In genomic region chr1:183218981-183219621, GRCh38 we compare ENCODE assay signal across 8 cellular contexts. TPM values are rescaled to one million over a fixed set of nuclear protein-coding genes. Genes with fewer than 3 reads are reported as not detected.
DNase-seq lines count a peak whose midpoint lies in the region; ATAC-seq and TF ChIP-seq lines count a peak whose summit lies in the region.

No MANE protein-coding gene starts in this region.

- peaks cover 0 to 1% of the 10 kb centered on the region in 2 donors for H3K27me3 Mint-ChIP-seq in CD4-positive, alpha-beta memory T cell
- H3K27me3 Mint-ChIP-seq in memory B cell (peaks cover 10% of the 10 kb centered on the region), Caco-2 (ENCODE audit: insufficient read depth, unreplicated experiment) (no peaks in the 10 kb centered on the region)

- intact Hi-C loops in CD4-positive, alpha-beta memory T cell (cut with micrococcal nuclease) = no loop called here
- intact Hi-C loops in Caco-2 (cut with micrococcal nuclease; ENCODE audit: unreplicated experiment) = no loop called here

- H3K27me3 ChIP-seq in CD4-positive, alpha-beta memory T cell (ENCODE audit: insufficient read depth, low read length) = no peaks in the 10 kb centered on the region
- no peaks in the 10 kb centered on the region for H3K27me3 ChIP-seq in Caco-2 (replicated peaks; ENCODE audit: control insufficient read depth, insufficient read depth, low read length)

- peak overlapping the region in 1 of 8 donors; percentile 26 for H3K4me3 Mint-ChIP-seq in CD4-positive, alpha-beta memory T cell
- H3K4me3 Mint-ChIP-seq in memory B cell (no peak overlapping the region), Caco-2 (ENCODE audit: unreplicated experiment) (no peak overlapping the region)

- H3K27ac ChIP-seq in CD4-positive, alpha-beta memory T cell (ENCODE audit: low read depth, low read length) = no peak overlapping the region

- POLR2A ChIA-PET in CD4-positive, alpha-beta memory T cell (lab: Charles Lee; ENCODE audit: partially characterized antibody) = no interaction called here
- POLR2A ChIA-PET in Caco-2 (lab: Charles Lee) = no interaction called here

- no peaks in the 10 kb centered on the region for H3K36me3 Mint-ChIP-seq in CD4-positive, alpha-beta memory T cell
- H3K36me3 Mint-ChIP-seq in memory B cell (no peaks in the 10 kb centered on the region), Caco-2 (ENCODE audit: insufficient read depth, unreplicated experiment) (no peaks in the 10 kb centered on the region)

- H3K9me3 ChIP-seq in CD4-positive, alpha-beta memory T cell (ENCODE audit: control insufficient read depth in 1 of 2, low read length in 2 of 2) = no peaks in the 10 kb centered on the region
- no peaks in the 10 kb centered on the region for H3K9me3 ChIP-seq in Caco-2

- ATAC-seq in memory B cell (ENCODE audit: low read depth) = peak; percentile 35
- no peak for ATAC-seq in HG03025 (IDR thresholded peaks at IDR 0.05; ENCODE audit: low FRiP score, unreplicated experiment)
- no peak for ATAC-seq in HG02763 (IDR thresholded peaks at IDR 0.05; ENCODE audit: unreplicated experiment)

- no peak for TF ChIP-seq CTCF in Caco-2 (IDR thresholded peaks at IDR 0.05; ENCODE audit: insufficient read depth in 1 of 2, low read depth in 1 of 2, low read length in 1 of 2, severe bottlenecking in 1 of 2, unreplicated experiment in 1 of 2)

- H3K27ac Mint-ChIP-seq in CD4-positive, alpha-beta memory T cell = peak overlapping the region in 2 of 7 donors; percentile 27 to 30
- H3K27ac Mint-ChIP-seq in memory B cell = no peak overlapping the region
- H3K27ac Mint-ChIP-seq in Caco-2 (ENCODE audit: unreplicated experiment) = no peak overlapping the region

- CTCF ChIA-PET in CD4-positive, alpha-beta memory T cell (lab: Charles Lee; ENCODE audit: partially characterized antibody) = no interaction called here
- CTCF ChIA-PET in Caco-2 (lab: Charles Lee) = interaction anchor here (0.6 kb wide), 1 partner anchor 16 kb away, joined by 5 read pairs; no protein-coding TSS in a partner anchor

- peak; percentile 47 to 57 (median 53) for DNase-seq in CD4-positive, alpha-beta memory T cell
- peak; percentile 9 for DNase-seq in MV-4-11 (lab: John Stamatoyannopoulos, UW)
- peak; percentile 29 for DNase-seq in activated naive CD4-positive, alpha-beta T cell treated with anti-CD3 and anti-CD28 coated beads, Interleukin-2, amount 50 U/mL, for 16 hours
- no peak for DNase-seq in memory B cell (ENCODE audit: low spot score in 2 of 2)
- DNase-seq in Caco-2 = no peak
- DNase-seq in T-helper 9 cell = no peak

- H3K36me3 ChIP-seq in CD4-positive, alpha-beta memory T cell (ENCODE audit: insufficient read depth, low read length) = no peaks in the 10 kb centered on the region
- H3K36me3 ChIP-seq in Caco-2 (ENCODE audit: control insufficient read depth, insufficient read depth, low read length) = no peaks in the 10 kb centered on the region

- no TSS peak for BruUV-seq in Caco-2 (replicated peaks; lab: Mats Ljungman, UMichigan)

- peaks cover 6 to 16% (median 11%) of the 10 kb centered on the region in 4 donors for H3K4me1 Mint-ChIP-seq in CD4-positive, alpha-beta memory T cell
- H3K4me1 Mint-ChIP-seq in memory B cell (peaks cover 4% of the 10 kb centered on the region), Caco-2 (ENCODE audit: low read depth, unreplicated experiment) (peaks cover 11% of the 10 kb centered on the region)

- H3K4me1 ChIP-seq in CD4-positive, alpha-beta memory T cell (ENCODE audit: insufficient read depth, low read length) = peaks cover 16% of the 10 kb centered on the region
- H3K4me1 ChIP-seq in Caco-2 = no peaks in the 10 kb centered on the region

- H3K9me3 Mint-ChIP-seq in CD4-positive, alpha-beta memory T cell = peaks cover 0 to 3% (median 0%) of the 10 kb centered on the region in 8 donors
- no peaks in the 10 kb centered on the region for H3K9me3 Mint-ChIP-seq in memory B cell
- H3K9me3 Mint-ChIP-seq in Caco-2 (ENCODE audit: unreplicated experiment) = no peaks in the 10 kb centered on the region

- H3K4me3 ChIP-seq in CD4-positive, alpha-beta memory T cell (ENCODE audit: low read length in 2 of 2) = no peak overlapping the region
- no peak overlapping the region for H3K4me3 ChIP-seq in Caco-2 (ENCODE audit: low read depth, low read length)

RNA-seq across cellular contexts. Expression of gene LAMC2, which starts 33.0 kb away (rescaled TPM):
- not detected for total RNA-seq in CD4-positive, alpha-beta memory T cell
- not detected for polyA plus RNA-seq in CD4-positive, alpha-beta memory T cell
- total RNA-seq in Caco-2 (2022) = 34.9 and 51.0 TPM in 2 replicates

Comparison
In these comparisons a context has a peak if more than half of its experiments do, and no peak if none do; other contexts are left out.
1. DNase-seq: peak in CD4-positive, alpha-beta memory T cell (5 of 5), MV-4-11 (single experiment) and activated naive CD4-positive, alpha-beta T cell treated with anti-CD3 and anti-CD28 coated beads, Interleukin-2, amount 50 U/mL, for 16 hours (single experiment); none in memory B cell (0 of 2), Caco-2 (0 of 2) and T-helper 9 cell (single experiment).
2. RNA of gene LAMC2, which starts 33.0 kb away (total RNA-seq): 34.9 to 51.0 TPM in Caco-2; not detected in CD4-positive, alpha-beta memory T cell; every median in the first group is over 10 times any median in the second.